ENCODE assay signal across 1 cellular context in genomic region chr11:120579601-120580000, GRCh38.
TF ChIP-seq lines count a peak whose summit lies in the region.

No MANE protein-coding gene starts in this region.

TF ChIP-seq in GM12878, 131 proteins besides CTCF, POLR2A, EP300 and RAD21 (continued from another document):
- no peak for TF ChIP-seq ZNF687 (IDR thresholded peaks at IDR 0.05)
- no peak for TF ChIP-seq ZNF24 (IDR thresholded peaks at IDR 0.05)
- TF ChIP-seq PML (IDR thresholded peaks at IDR 0.05; ENCODE audit: low read length): no peak
- TF ChIP-seq RELB (IDR thresholded peaks at IDR 0.05; ENCODE audit: low read depth): peak; percentile 38; the same call in 1 of the 2 replicates
- no peak for TF ChIP-seq SUPT20H (IDR thresholded peaks at IDR 0.05; ENCODE audit: borderline replicate concordance, control insufficient read depth, low read depth, low read length)
- TF ChIP-seq CEBPZ (IDR thresholded peaks at IDR 0.05; ENCODE audit: low read depth, low read length): no peak
- no peak for TF ChIP-seq KAT2A (conservative IDR thresholded peaks at IDR 0.05; ENCODE audit: control insufficient read depth, low read depth, low read length)
- no peak for TF ChIP-seq TCF12 (IDR thresholded peaks at IDR 0.05; ENCODE audit: low read depth, low read length)
- no peak for TF ChIP-seq HDGF (IDR thresholded peaks at IDR 0.05)
- no peak for TF ChIP-seq ZBTB40 (IDR thresholded peaks at IDR 0.05; ENCODE audit: borderline replicate concordance)
- TF ChIP-seq SMAD1 (IDR thresholded peaks at IDR 0.05; ENCODE audit: low read depth, partially characterized antibody): no peak
- TF ChIP-seq E2F8 (IDR thresholded peaks at IDR 0.05; ENCODE audit: low read depth, partially characterized antibody): no peak
- peak; percentile 53 for TF ChIP-seq RUNX3 (IDR thresholded peaks at IDR 0.05; ENCODE audit: low read length)
- no peak for TF ChIP-seq CHD2 (IDR thresholded peaks at IDR 0.05; ENCODE audit: borderline replicate concordance, low read depth, low read length)
- TF ChIP-seq POU2F2 (IDR thresholded peaks at IDR 0.05; ENCODE audit: borderline replicate concordance, low read depth, low read length): no peak
- no peak for TF ChIP-seq ZNF384 (IDR thresholded peaks at IDR 0.05; ENCODE audit: borderline replicate concordance, low read depth, low read length)
- TF ChIP-seq NR2F1 (conservative IDR thresholded peaks at IDR 0.05): no peak
- no peak for TF ChIP-seq BCLAF1 (IDR thresholded peaks at IDR 0.05)
- no peak for TF ChIP-seq FOXM1 (IDR thresholded peaks at IDR 0.05; ENCODE audit: low read depth, low read length)
- TF ChIP-seq MTA3 (IDR thresholded peaks at IDR 0.05; ENCODE audit: borderline replicate concordance, low read length): 0 out of 2 replicates have a peak, but pooled peaks have one; percentile 26
- no peak for TF ChIP-seq YBX1 (IDR thresholded peaks at IDR 0.05)
- TF ChIP-seq SKIL (IDR thresholded peaks at IDR 0.05; ENCODE audit: low read depth, poor library complexity, severe bottlenecking): no peak
- TF ChIP-seq BACH1 (IDR thresholded peaks at IDR 0.05; ENCODE audit: borderline replicate concordance): no peak
- no peak for TF ChIP-seq ZBTB33 (IDR thresholded peaks at IDR 0.05)
